In the genomic region with DNA sequence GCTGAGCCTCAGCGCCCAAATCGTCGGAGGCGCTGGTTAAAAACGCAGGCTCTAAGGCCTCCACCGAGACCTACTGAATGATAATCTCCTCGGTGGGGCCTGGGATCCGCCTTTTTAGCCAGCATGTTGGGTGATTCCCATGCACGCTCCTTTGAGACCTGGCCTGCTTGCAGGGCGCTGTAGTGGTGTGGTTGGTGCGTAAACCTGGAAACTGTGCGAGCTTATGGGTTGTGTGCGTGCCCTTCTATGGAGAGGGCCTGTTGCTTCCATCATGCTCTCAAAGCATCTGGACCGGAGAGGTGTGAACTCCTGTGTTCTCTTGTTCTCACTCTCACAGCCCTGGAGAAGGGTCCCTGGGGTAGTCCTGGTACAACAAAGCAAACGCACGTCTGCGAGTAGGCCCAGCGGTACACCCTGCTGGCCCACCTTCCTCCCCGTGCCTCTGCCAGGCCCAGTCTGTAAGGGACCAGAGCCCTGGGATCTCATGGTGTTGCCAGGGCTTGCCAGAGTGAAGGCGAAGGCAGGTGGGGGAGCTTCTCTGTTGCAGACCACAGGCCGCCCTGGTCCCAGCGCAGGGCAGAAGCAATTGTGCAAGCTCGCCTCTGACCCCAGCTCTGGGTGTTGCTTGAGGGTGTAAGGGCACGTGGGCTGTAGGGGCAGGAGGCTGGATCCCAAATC, we compare ENCODE assay signal across 1 cellular context.
TF ChIP-seq lines count a peak whose summit lies in the region.

No MANE protein-coding gene starts in this region.

TF ChIP-seq in HepG2, 621 proteins besides CTCF, POLR2A, EP300 and RAD21 (continued from another document):
- TF ChIP-seq, protein P1, sequence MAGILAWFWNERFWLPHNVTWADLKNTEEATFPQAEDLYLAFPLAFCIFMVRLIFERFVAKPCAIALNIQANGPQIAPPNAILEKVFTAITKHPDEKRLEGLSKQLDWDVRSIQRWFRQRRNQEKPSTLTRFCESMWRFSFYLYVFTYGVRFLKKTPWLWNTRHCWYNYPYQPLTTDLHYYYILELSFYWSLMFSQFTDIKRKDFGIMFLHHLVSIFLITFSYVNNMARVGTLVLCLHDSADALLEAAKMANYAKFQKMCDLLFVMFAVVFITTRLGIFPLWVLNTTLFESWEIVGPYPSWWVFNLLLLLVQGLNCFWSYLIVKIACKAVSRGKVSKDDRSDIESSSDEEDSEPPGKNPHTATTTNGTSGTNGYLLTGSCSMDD (CRISPR knock-in tag; IDR thresholded peaks at IDR 0.05) = no peak
- no peak for TF ChIP-seq ZNF510 (CRISPR knock-in tag; IDR thresholded peaks at IDR 0.05; ENCODE audit: low read depth)
- no peak for TF ChIP-seq ZNF766 (CRISPR knock-in tag; IDR thresholded peaks at IDR 0.05; ENCODE audit: borderline replicate concordance)
- TF ChIP-seq, protein P2, sequence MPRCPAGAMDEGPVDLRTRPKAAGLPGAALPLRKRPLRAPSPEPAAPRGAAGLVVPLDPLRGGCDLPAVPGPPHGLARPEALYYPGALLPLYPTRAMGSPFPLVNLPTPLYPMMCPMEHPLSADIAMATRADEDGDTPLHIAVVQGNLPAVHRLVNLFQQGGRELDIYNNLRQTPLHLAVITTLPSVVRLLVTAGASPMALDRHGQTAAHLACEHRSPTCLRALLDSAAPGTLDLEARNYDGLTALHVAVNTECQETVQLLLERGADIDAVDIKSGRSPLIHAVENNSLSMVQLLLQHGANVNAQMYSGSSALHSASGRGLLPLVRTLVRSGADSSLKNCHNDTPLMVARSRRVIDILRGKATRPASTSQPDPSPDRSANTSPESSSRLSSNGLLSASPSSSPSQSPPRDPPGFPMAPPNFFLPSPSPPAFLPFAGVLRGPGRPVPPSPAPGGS (CRISPR knock-in tag; IDR thresholded peaks at IDR 0.05) = no peak
- TF ChIP-seq MBNL3 (CRISPR knock-in tag; conservative IDR thresholded peaks at IDR 0.05) = no peak
- TF ChIP-seq, protein P3, sequence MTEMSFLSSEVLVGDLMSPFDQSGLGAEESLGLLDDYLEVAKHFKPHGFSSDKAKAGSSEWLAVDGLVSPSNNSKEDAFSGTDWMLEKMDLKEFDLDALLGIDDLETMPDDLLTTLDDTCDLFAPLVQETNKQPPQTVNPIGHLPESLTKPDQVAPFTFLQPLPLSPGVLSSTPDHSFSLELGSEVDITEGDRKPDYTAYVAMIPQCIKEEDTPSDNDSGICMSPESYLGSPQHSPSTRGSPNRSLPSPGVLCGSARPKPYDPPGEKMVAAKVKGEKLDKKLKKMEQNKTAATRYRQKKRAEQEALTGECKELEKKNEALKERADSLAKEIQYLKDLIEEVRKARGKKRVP (CRISPR knock-in tag; IDR thresholded peaks at IDR 0.05) = no peak
- TF ChIP-seq, protein P4, sequence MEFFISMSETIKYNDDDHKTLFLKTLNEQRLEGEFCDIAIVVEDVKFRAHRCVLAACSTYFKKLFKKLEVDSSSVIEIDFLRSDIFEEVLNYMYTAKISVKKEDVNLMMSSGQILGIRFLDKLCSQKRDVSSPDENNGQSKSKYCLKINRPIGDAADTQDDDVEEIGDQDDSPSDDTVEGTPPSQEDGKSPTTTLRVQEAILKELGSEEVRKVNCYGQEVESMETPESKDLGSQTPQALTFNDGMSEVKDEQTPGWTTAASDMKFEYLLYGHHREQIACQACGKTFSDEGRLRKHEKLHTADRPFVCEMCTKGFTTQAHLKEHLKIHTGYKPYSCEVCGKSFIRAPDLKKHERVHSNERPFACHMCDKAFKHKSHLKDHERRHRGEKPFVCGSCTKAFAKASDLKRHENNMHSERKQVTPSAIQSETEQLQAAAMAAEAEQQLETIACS (CRISPR knock-in tag; IDR thresholded peaks at IDR 0.05) = no peak
- TF ChIP-seq RFX1 (IDR thresholded peaks at IDR 0.05) = no peak
- TF ChIP-seq ZNF589 (CRISPR knock-in tag; conservative IDR thresholded peaks at IDR 0.05) = no peak
- TF ChIP-seq REXO4 (CRISPR knock-in tag; IDR thresholded peaks at IDR 0.05; ENCODE audit: borderline replicate concordance) = no peak
- no peak for TF ChIP-seq ZNF776 (CRISPR knock-in tag; IDR thresholded peaks at IDR 0.05)
- no peak for TF ChIP-seq DNMT1 (CRISPR knock-in tag; IDR thresholded peaks at IDR 0.05)
- no peak for TF ChIP-seq ZNF672 (CRISPR knock-in tag; IDR thresholded peaks at IDR 0.05)
- no peak for TF ChIP-seq ZMYM3 (CRISPR knock-in tag; IDR thresholded peaks at IDR 0.05)
